2 cellular contexts compared by ENCODE assay signal in genomic region chr22:45885941-45886395, GRCh38.
TF ChIP-seq lines count a peak whose summit lies in the region.

No MANE protein-coding gene starts in this region.

TF ChIP-seq in SK-N-SH, 30 proteins besides CTCF, POLR2A, EP300 and RAD21 (continued from another document):
- no peak for TF ChIP-seq RFX5 (IDR thresholded peaks at IDR 0.05; ENCODE audit: low read length)
- TF ChIP-seq NRF1 (IDR thresholded peaks at IDR 0.05; ENCODE audit: low read depth, low read length) = no peak
- TF ChIP-seq RXRA (IDR thresholded peaks at IDR 0.05; ENCODE audit: borderline replicate concordance, low read depth) = no peak
- TF ChIP-seq SMC3 (IDR thresholded peaks at IDR 0.05; ENCODE audit: low read depth, low read length) = no peak
- TF ChIP-seq RCOR1 (IDR thresholded peaks at IDR 0.05; ENCODE audit: low read length) = no peak
- TF ChIP-seq TEAD4 (IDR thresholded peaks at IDR 0.05; ENCODE audit: borderline replicate concordance, insufficient read depth) = no peak
- no peak for TF ChIP-seq USF2 (IDR thresholded peaks at IDR 0.05; ENCODE audit: borderline replicate concordance, low read depth, low read length)
- no peak for TF ChIP-seq YY1 (IDR thresholded peaks at IDR 0.05; ENCODE audit: low read depth)
- no peak for TF ChIP-seq SIN3A (IDR thresholded peaks at IDR 0.05; ENCODE audit: borderline replicate concordance, low read depth, low read length)
- TF ChIP-seq FOXJ3 (CRISPR knock-in tag; IDR thresholded peaks at IDR 0.05) = no peak
- TF ChIP-seq JUND (IDR thresholded peaks at IDR 0.05) = no peak
- no peak for TF ChIP-seq FOXM1 (IDR thresholded peaks at IDR 0.05; ENCODE audit: low read depth)
- no peak for TF ChIP-seq ZBTB33 (IDR thresholded peaks at IDR 0.05; ENCODE audit: borderline replicate concordance, low read depth)
- TF ChIP-seq ELF1 (IDR thresholded peaks at IDR 0.05) = no peak
- no peak for TF ChIP-seq CHD2 (IDR thresholded peaks at IDR 0.05; ENCODE audit: low read length, partially characterized antibody)
- TF ChIP-seq PBX3 (IDR thresholded peaks at IDR 0.05) = no peak
TF ChIP-seq in SK-N-SH: peak in this region for 0.

TF ChIP-seq in SK-N-SH treated with all-trans-retinoic acid at 6 μM for 48 hours, 23 proteins besides CTCF, POLR2A, EP300 and RAD21 (continued from another document):
- TF ChIP-seq POU6F1 (CRISPR knock-in tag; IDR thresholded peaks at IDR 0.05; ENCODE audit: borderline replicate concordance, low read depth) (no peak), CSDC2 (CRISPR knock-in tag; IDR thresholded peaks at IDR 0.05) (no peak), TCF4 (CRISPR knock-in tag; IDR thresholded peaks at IDR 0.05; ENCODE audit: borderline replicate concordance) (no peak), PPARA (CRISPR knock-in tag; IDR thresholded peaks at IDR 0.05; ENCODE audit: borderline replicate concordance) (no peak), SNAI2 (CRISPR knock-in tag; IDR thresholded peaks at IDR 0.05) (no peak), TSHZ2 (CRISPR knock-in tag; IDR thresholded peaks at IDR 0.05) (no peak), ARNTL (CRISPR knock-in tag; IDR thresholded peaks at IDR 0.05; ENCODE audit: borderline replicate concordance, low read depth) (no peak), RARB (CRISPR knock-in tag; IDR thresholded peaks at IDR 0.05) (no peak), ZNF565 (CRISPR knock-in tag; conservative IDR thresholded peaks at IDR 0.05; ENCODE audit: low read depth) (no peak)
